ENCODE assay signal across 9 cellular contexts in the genomic region with DNA sequence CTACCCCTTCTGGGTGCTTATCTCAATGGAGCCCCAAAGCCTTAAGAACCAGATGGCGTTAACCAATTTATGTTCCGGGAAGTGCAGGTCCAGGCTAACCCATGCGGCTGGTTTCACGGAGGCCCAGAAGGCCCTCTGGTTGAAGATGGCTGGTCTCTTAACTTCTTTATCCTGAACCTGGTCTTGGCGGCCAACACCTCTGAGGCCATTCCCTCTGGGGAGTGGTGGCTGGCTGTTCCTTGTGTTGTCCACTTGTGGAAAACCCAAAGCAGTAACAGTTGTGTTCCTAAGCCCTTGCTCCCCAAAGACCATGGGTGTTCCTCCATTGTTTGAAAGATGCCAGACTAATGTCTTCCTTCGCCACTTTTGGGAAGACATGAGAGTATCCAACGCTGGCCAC. TPM values are rescaled to one million over a fixed set of nuclear protein-coding genes. Genes with fewer than 3 reads are reported as not detected.
DNase-seq lines count a peak whose midpoint lies in the region; ATAC-seq and TF ChIP-seq lines count a peak whose summit lies in the region.
"Had no signal": no experiment of that assay in that cellular context is flagged by ENCODE, and none has a peak within 500 bp of the region (broad histone marks: within the 10 kb centered on the region; RNA-seq: fewer than 3 reads in every experiment).

No MANE protein-coding gene starts in this region.

- H3K4me3 ChIP-seq in hepatocyte (no peak overlapping the region), smooth muscle cell (peak overlapping the region; percentile 67)

- H3K4me1 Mint-ChIP-seq in activated CD4-positive, alpha-beta T cell treated with anti-CD3 and anti-CD28 coated beads for 36 hours, result peaks cover 32% of the 10 kb centered on the region
- peaks cover 36% of the 10 kb centered on the region for H3K4me1 Mint-ChIP-seq in activated CD8-positive, alpha-beta T cell treated with anti-CD3 and anti-CD28 coated beads for 36 hours (ENCODE audit: low read depth)

- H3K9me3 ChIP-seq in hepatocyte (ENCODE audit: low read depth) (no peaks in the 10 kb centered on the region), smooth muscle cell (replicated peaks; ENCODE audit: low read depth) (no peaks in the 10 kb centered on the region)

- no peak for TF ChIP-seq CTCF in activated CD8-positive, alpha-beta T cell treated with anti-CD3 and anti-CD28 coated beads for 36 hours (IDR thresholded peaks at IDR 0.05)
- TF ChIP-seq CTCF in hepatocyte (IDR thresholded peaks at IDR 0.05; ENCODE audit: poor library complexity) (no peak), smooth muscle cell (IDR thresholded peaks at IDR 0.05; ENCODE audit: borderline replicate concordance, insufficient read depth, poor library complexity, severe bottlenecking) (no peak), GM10266 (IDR thresholded peaks at IDR 0.05; ENCODE audit: control insufficient read depth, insufficient read depth, low read depth, missing control alignments) (no peak)

- no peaks in the 10 kb centered on the region for H3K36me3 ChIP-seq in hepatocyte (replicated peaks; ENCODE audit: insufficient read depth, low read depth)
- no peaks in the 10 kb centered on the region for H3K36me3 ChIP-seq in smooth muscle cell (ENCODE audit: low read depth)

- peak overlapping the region; percentile 80 for H3K4me2 ChIP-seq in hepatocyte
- peak overlapping the region; percentile 81 for H3K4me2 ChIP-seq in smooth muscle cell

- H4K20me1 ChIP-seq in hepatocyte (ENCODE audit: insufficient read depth, poor library complexity, severe bottlenecking) (no peaks in the 10 kb centered on the region), smooth muscle cell (ENCODE audit: low read depth) (no peaks in the 10 kb centered on the region)

- H3K79me2 ChIP-seq in hepatocyte, result peaks cover 40% of the 10 kb centered on the region
- no peaks in the 10 kb centered on the region for H3K79me2 ChIP-seq in smooth muscle cell (ENCODE audit: low read depth)

- ATAC-seq in activated CD4-positive, alpha-beta T cell treated with anti-CD3 and anti-CD28 coated beads for 36 hours, result no peak
- no peak for ATAC-seq in activated CD8-positive, alpha-beta T cell treated with anti-CD3 and anti-CD28 coated beads for 36 hours

- no peak overlapping the region for H3K9ac ChIP-seq in smooth muscle cell (ENCODE audit: low read depth)

- peak overlapping the region; percentile 44 for H3K27ac Mint-ChIP-seq in activated CD4-positive, alpha-beta T cell treated with anti-CD3 and anti-CD28 coated beads for 36 hours
- H3K27ac Mint-ChIP-seq in activated CD8-positive, alpha-beta T cell treated with anti-CD3 and anti-CD28 coated beads for 36 hours, result peak overlapping the region; percentile 70

- H3K9me3 Mint-ChIP-seq in activated CD4-positive, alpha-beta T cell treated with anti-CD3 and anti-CD28 coated beads for 36 hours (ENCODE audit: low read depth), result no peaks in the 10 kb centered on the region
- peaks cover 6% of the 10 kb centered on the region for H3K9me3 Mint-ChIP-seq in activated CD8-positive, alpha-beta T cell treated with anti-CD3 and anti-CD28 coated beads for 36 hours

- peaks cover 3% of the 10 kb centered on the region for H3F3A ChIP-seq in smooth muscle cell (ENCODE audit: low read depth)

- H3K9me2 ChIP-seq in hepatocyte (replicated peaks; ENCODE audit: insufficient read depth), result no peaks in the 10 kb centered on the region

- DNase-seq in activated CD4-positive, alpha-beta T cell treated with anti-CD3 and anti-CD28 coated beads for 36 hours, result no peak
- DNase-seq in activated CD4-positive, alpha-beta T cell treated with anti-CD3 and anti-CD28 coated beads for 1 hour, result no peak
- DNase-seq in activated CD8-positive, alpha-beta T cell treated with anti-CD3 and anti-CD28 coated beads for 36 hours, result no peak
- DNase-seq in hepatocyte (ENCODE audit: low spot score) (no peak), smooth muscle cell (lab: John Stamatoyannopoulos, UW; ENCODE audit: unreplicated experiment) (no peak), EL (no peak), GM10266 (ENCODE audit: extremely low spot score) (no peak), NAMALWA (ENCODE audit: low spot score) (no peak)
- DNase-seq: OCI-M1 had no signal

- no peak overlapping the region for H3K27ac ChIP-seq in hepatocyte
- no peak overlapping the region for H3K27ac ChIP-seq in smooth muscle cell (ENCODE audit: low read depth)

- peak overlapping the region; percentile 63 for H3K4me3 Mint-ChIP-seq in activated CD4-positive, alpha-beta T cell treated with anti-CD3 and anti-CD28 coated beads for 36 hours
- H3K4me3 Mint-ChIP-seq in activated CD8-positive, alpha-beta T cell treated with anti-CD3 and anti-CD28 coated beads for 36 hours, result peak overlapping the region; percentile 62

- no peaks in the 10 kb centered on the region for H3K27me3 ChIP-seq in hepatocyte
- H3K27me3 ChIP-seq in smooth muscle cell (ENCODE audit: low read depth), result peaks cover 25% of the 10 kb centered on the region

- CTCF ChIA-PET in activated CD4-positive, alpha-beta T cell treated with anti-CD3 and anti-CD28 coated beads for 36 hours (lab: Charles Lee), result no interaction called here
- CTCF ChIA-PET in activated CD8-positive, alpha-beta T cell treated with anti-CD3 and anti-CD28 coated beads for 36 hours (lab: Charles Lee), result interaction anchor here (1.2 kb wide), 1 partner anchor 276 kb away, joined by 5 read pairs; no protein-coding TSS in a partner anchor

- intact Hi-C loops in activated CD4-positive, alpha-beta T cell treated with anti-CD3 and anti-CD28 coated beads for 36 hours (cut with DNase I, micrococcal nuclease), result loop anchor here (5.0 to 10.0 kb wide), 4 partner anchors 131 to 958 kb away; a partner anchor contains a TSS
- intact Hi-C loops in activated CD8-positive, alpha-beta T cell treated with anti-CD3 and anti-CD28 coated beads for 36 hours (cut with micrococcal nuclease), result no loop called here

- H3K4me1 ChIP-seq in hepatocyte (ENCODE audit: insufficient read depth) (no peaks in the 10 kb centered on the region), smooth muscle cell (ENCODE audit: low read depth) (no peaks in the 10 kb centered on the region)

- POLR2A ChIA-PET in activated CD4-positive, alpha-beta T cell treated with anti-CD3 and anti-CD28 coated beads for 36 hours (lab: Charles Lee), result no interaction called here
- POLR2A ChIA-PET in activated CD8-positive, alpha-beta T cell treated with anti-CD3 and anti-CD28 coated beads for 36 hours (lab: Charles Lee), result interaction anchor here (0.6 to 1.3 kb wide), 2 partner anchors 219 to 223 kb away, joined by 3 read pairs; no protein-coding TSS in a partner anchor

- no peaks in the 10 kb centered on the region for H3K27me3 Mint-ChIP-seq in activated CD4-positive, alpha-beta T cell treated with anti-CD3 and anti-CD28 coated beads for 36 hours
- peaks cover 16% of the 10 kb centered on the region for H3K27me3 Mint-ChIP-seq in activated CD8-positive, alpha-beta T cell treated with anti-CD3 and anti-CD28 coated beads for 36 hours

- peaks cover 5% of the 10 kb centered on the region for H3K36me3 Mint-ChIP-seq in activated CD4-positive, alpha-beta T cell treated with anti-CD3 and anti-CD28 coated beads for 36 hours (ENCODE audit: low read depth)
- H3K36me3 Mint-ChIP-seq in activated CD8-positive, alpha-beta T cell treated with anti-CD3 and anti-CD28 coated beads for 36 hours (ENCODE audit: low read depth), result peaks cover 7% of the 10 kb centered on the region

- 95% methylated on average over 7 of the region's 7 CpGs for WGBS in hepatocyte (ENCODE audit: low lambda C conversion rate, missing lambda C conversion rate)
- WGBS in smooth muscle cell (ENCODE audit: low lambda C conversion rate), result 95% methylated on average over 7 of the region's 7 CpGs

- H2AFZ ChIP-seq in hepatocyte (peak overlapping the region; percentile 4), smooth muscle cell (ENCODE audit: low read depth) (no peak overlapping the region)

RNA-seq across cellular contexts. Expression of a gene that starts 1.5 kb away (rescaled TPM):
- total RNA-seq in activated CD4-positive, alpha-beta T cell treated with anti-CD3 and anti-CD28 coated beads for 36 hours, result 10 to 100 TPM; 17.6 to 21.5 TPM
- 10 to 100 TPM; 10.4 to 11.4 TPM for total RNA-seq in activated CD8-positive, alpha-beta T cell treated with anti-CD3 and anti-CD28 coated beads for 36 hours
- 11.6 and 12.2 TPM in 2 replicates for total RNA-seq in hepatocyte
- polyA plus RNA-seq in hepatocyte, result 7.4 and 9.2 TPM in 2 replicates
- 2.9 and 4.7 TPM in 2 replicates for total RNA-seq in smooth muscle cell
- 1.9 and 2.0 TPM in 2 replicates for polyA plus RNA-seq in smooth muscle cell
